Comparison of ENCODE assay signal across 12 cellular contexts in the genomic region with DNA sequence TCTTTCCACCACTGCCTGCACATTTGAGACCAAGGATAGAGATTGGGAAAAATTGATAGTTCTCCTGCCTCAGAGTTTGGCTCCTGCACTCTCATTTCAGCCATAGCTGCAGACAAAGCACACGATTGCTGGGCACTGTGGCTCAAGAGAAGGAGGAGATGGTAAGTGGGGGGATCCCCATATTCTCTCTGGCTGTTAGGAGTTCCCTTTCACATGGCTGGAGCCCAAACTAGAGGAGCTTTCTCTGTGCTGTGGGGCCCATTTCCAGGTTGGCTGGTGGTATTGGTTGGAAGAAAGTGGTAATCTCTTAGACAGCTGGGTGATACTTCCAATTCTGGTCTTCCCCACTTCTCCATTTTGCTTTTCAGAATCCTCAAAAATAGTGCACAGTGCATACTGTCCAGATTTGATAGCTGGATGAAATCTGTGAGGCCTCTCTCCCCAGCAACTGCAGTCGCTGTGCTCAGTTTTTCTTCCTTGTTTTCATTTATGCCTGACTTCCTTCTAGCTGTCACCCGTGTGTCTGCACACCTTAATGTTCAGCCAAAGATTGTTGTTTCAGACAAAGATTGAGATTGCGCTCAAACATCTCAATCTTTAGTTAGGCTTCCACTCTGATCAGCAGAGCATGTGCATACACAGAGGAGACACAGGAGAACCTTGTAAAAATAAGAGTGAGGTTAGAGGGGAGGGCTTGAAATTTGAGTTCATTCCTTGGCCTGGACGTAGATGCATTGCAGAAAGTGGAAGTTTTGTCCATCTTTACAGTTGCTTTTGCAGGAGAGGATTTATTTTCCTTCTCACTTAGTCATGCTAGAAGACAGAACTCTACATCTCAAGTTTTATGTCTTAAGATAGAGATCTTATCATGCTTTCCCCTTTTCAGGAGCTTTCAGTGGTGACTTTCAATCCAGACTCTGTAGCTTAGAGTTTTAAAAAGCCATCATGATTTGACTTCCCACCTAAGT. TPM values are rescaled to one million over a fixed set of nuclear protein-coding genes. Genes with fewer than 3 reads are reported as not detected.
DNase-seq lines count a peak whose midpoint lies in the region; ATAC-seq and TF ChIP-seq lines count a peak whose summit lies in the region.
"Had no signal": no experiment of that assay in that cellular context is flagged by ENCODE, and none has a peak within 500 bp of the region (broad histone marks: within the 10 kb centered on the region; RNA-seq: fewer than 3 reads in every experiment).

No MANE protein-coding gene starts in this region.

- H3K4me1 ChIP-seq in osteoblast (ENCODE audit: insufficient read depth, low read length), result peaks cover 21% of the 10 kb centered on the region
- H3K4me1 ChIP-seq in esophagus muscularis mucosa, result peaks cover 10 to 28% (median 22%) of the 10 kb centered on the region in 4 donors

- H3K9me3 ChIP-seq in osteoblast (ENCODE audit: low read depth, low read length) (no peaks in the 10 kb centered on the region), esophagus muscularis mucosa (no peaks in the 10 kb centered on the region)
- H3K9me3 ChIP-seq: tibial nerve had no signal

- no peak for ATAC-seq in HG02759 (IDR thresholded peaks at IDR 0.05; ENCODE audit: unreplicated experiment)

- H3K27me3 ChIP-seq in osteoblast (ENCODE audit: insufficient read depth, low read length) (no peaks in the 10 kb centered on the region), esophagus muscularis mucosa (no peaks in the 10 kb centered on the region)
- H3K27me3 ChIP-seq: tibial nerve had no signal

- peak; percentile 52 for DNase-seq in NOMO-1 treated with DMSO at 0.1 percent for 48 hours (lab: John Stamatoyannopoulos, UW; ENCODE audit: unreplicated experiment)
- no peak for DNase-seq in NOMO-1 treated with dmso at 0.1 percent for 144 hours (lab: John Stamatoyannopoulos, UW; ENCODE audit: unreplicated experiment)
- DNase-seq in KBM-7, result peak; percentile 37
- peak; percentile 17 for DNase-seq in choroid plexus epithelial cell (ENCODE audit: low read depth)
- peak; percentile 22 for DNase-seq in osteoblast (ENCODE audit: insufficient read length, low spot score, missing footprints)
- DNase-seq in coronary artery (ENCODE audit: low spot score), result no peak
- no peak for DNase-seq in esophagus muscularis mucosa (ENCODE audit: extremely low spot score)
- DNase-seq: activated naive CD8-positive, alpha-beta T cell treated with anti-CD3 and anti-CD28 coated beads, Interleukin-2, amount 10 ng/mL, durations not matched to agents 7 days and 5 days; T1000 had no signal

- no peak overlapping the region for H3K4me3 ChIP-seq in choroid plexus epithelial cell (ENCODE audit: low read depth, low read length)
- no peak overlapping the region for H3K4me3 ChIP-seq in osteoblast (ENCODE audit: insufficient read depth, low read length)
- H3K4me3 ChIP-seq in coronary artery, result no peak overlapping the region
- H3K4me3 ChIP-seq in esophagus muscularis mucosa, result no peak overlapping the region
- H3K4me3 ChIP-seq: tibial nerve had no signal

- in situ Hi-C loops in KBM-7 (cut with MboI; ENCODE audit: low pct_unique_long_range_greater_than_20kb, low sequenced_read_pairs), result no loop called here

- H3K79me2 ChIP-seq in osteoblast (ENCODE audit: insufficient read depth, low read length), result peaks cover 89% of the 10 kb centered on the region

- 63% methylated on average over 4 of the region's 5 CpGs for WGBS in esophagus muscularis mucosa

- no peak for TF ChIP-seq EP300 in esophagus muscularis mucosa (IDR thresholded peaks at IDR 0.05)

- peaks cover 36% of the 10 kb centered on the region for H4K20me1 ChIP-seq in osteoblast (ENCODE audit: insufficient read depth, low read length)

- TF ChIP-seq POLR2A in esophagus muscularis mucosa (IDR thresholded peaks at IDR 0.05; ENCODE audit: low read depth), result no peak

- H3K4me2 ChIP-seq in osteoblast (ENCODE audit: insufficient read depth, low read length), result peak overlapping the region; percentile 40
- H3K4me2 ChIP-seq: KMS-11 had no signal

- no peak for TF ChIP-seq CTCF in choroid plexus epithelial cell (conservative IDR thresholded peaks at IDR 0.05; ENCODE audit: low read depth, low read length)
- TF ChIP-seq CTCF in osteoblast (IDR thresholded peaks at IDR 0.05; ENCODE audit: extremely low read depth, low read depth, low read length), result no peak
- TF ChIP-seq CTCF in coronary artery (IDR thresholded peaks at IDR 0.05), result no peak
- no peak for TF ChIP-seq CTCF in esophagus muscularis mucosa (IDR thresholded peaks at IDR 0.05)

- H3K27ac ChIP-seq in osteoblast (ENCODE audit: low read depth, low read length) (peak overlapping the region; percentile 17), coronary artery (no peak overlapping the region), esophagus muscularis mucosa (replicated peaks in 1 of 4) (no peak overlapping the region)
- H3K27ac ChIP-seq: KMS-11, tibial nerve had no signal

- intact Hi-C loops in esophagus muscularis mucosa (cut with DNase I), result no loop called here

- H3K36me3 ChIP-seq in osteoblast (ENCODE audit: insufficient read depth, low read length) (peaks cover 29% of the 10 kb centered on the region), esophagus muscularis mucosa (peaks cover under 1 to 16% (median 12%) of the 10 kb centered on the region in 4 donors)

- H2AFZ ChIP-seq in osteoblast (ENCODE audit: low read length), result no peak overlapping the region

RNA-seq across cellular contexts. Expression of gene RABGEF1, which starts 28.6 kb away (rescaled TPM):
- total RNA-seq in osteoblast, result 71.9 and 81.8 TPM in 2 replicates
- total RNA-seq in esophagus muscularis mucosa, result 10 to 100 TPM; 34.3 to 45.4 (median 37.1) TPM

Comparison
In these comparisons a context has a peak if more than half of its experiments do, and no peak if none do; other contexts are left out.
1. DNase-seq: peak in NOMO-1 treated with DMSO at 0.1 percent for 48 hours (single experiment), KBM-7 (single experiment), choroid plexus epithelial cell (single experiment) and osteoblast (single experiment); none in NOMO-1 treated with dmso at 0.1 percent for 144 hours (single experiment), coronary artery (single experiment) and esophagus muscularis mucosa (single experiment).